In the genomic region with DNA sequence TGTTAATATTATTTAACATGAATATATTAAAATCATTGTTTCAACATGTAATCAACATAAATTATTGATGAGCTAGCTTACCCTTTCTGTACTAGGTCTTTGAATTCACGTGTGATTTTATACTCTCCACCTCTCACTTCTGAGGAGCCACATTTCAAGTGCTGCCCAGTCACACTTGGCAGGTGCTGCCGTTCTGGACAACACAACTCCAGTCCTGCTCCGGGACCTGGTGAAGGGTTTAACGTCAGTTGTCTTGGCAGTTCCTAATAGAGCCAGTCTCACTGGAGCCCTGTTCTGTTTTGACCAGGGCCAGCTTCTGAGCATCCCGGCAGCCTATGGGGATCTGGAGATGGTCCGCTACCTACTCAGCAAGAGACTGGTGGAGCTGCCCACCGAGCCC, we compare ENCODE assay signal across 9 cellular contexts.
"Had no signal": no experiment of that assay in that cellular context is flagged by ENCODE, and none has a peak within 500 bp of the region (broad histone marks: within the 10 kb centered on the region; RNA-seq: fewer than 3 reads in every experiment).

No MANE protein-coding gene starts in this region.

- H3K9me3 ChIP-seq: HAP-1 had no signal

- ATAC-seq: HCT116, K562 had no signal

- DNase-seq: GM23248, GOT3, H7, IMR-90, KG1 had no signal

- H3K4me1 ChIP-seq: HAP-1 had no signal

- H3K4me3 ChIP-seq: GM23248, HAP-1, K562 had no signal

- FAIRE-seq: K562 had no signal

- H3K27ac ChIP-seq: GM23248, HL-60 had no signal
